Comparison of ENCODE assay signal across 1 cellular context in genomic region chr11:69653406-69653960, GRCh38.
A peak's percentile ranks its signal among the peaks of the same experiment; 100 is the strongest.
TF ChIP-seq lines count a peak whose summit lies in the region.

No MANE protein-coding gene starts in this region.

TF ChIP-seq in HepG2, 621 proteins besides CTCF, POLR2A, EP300 and RAD21:
- TF ChIP-seq POGK (CRISPR knock-in tag; conservative IDR thresholded peaks at IDR 0.05) (no peak), ZNF468 (CRISPR knock-in tag; IDR thresholded peaks at IDR 0.05) (no peak), SNAPC4 (CRISPR knock-in tag; IDR thresholded peaks at IDR 0.05) (no peak), RBFOX2 (IDR thresholded peaks at IDR 0.05; ENCODE audit: low read depth, low read length) (peak; percentile 56; the same call in 1 of the 2 replicates), GABPB1 (CRISPR knock-in tag; IDR thresholded peaks at IDR 0.05) (0 out of 2 replicates have a peak, but pooled peaks have one; percentile 15), SATB2 (CRISPR knock-in tag; IDR thresholded peaks at IDR 0.05) (no peak), ZNF879 (CRISPR knock-in tag; IDR thresholded peaks at IDR 0.05) (no peak), ZFP1 (CRISPR knock-in tag; IDR thresholded peaks at IDR 0.05) (no peak), ZNF746 (CRISPR knock-in tag; IDR thresholded peaks at IDR 0.05) (no peak), ZBTB33 (CRISPR knock-in tag; IDR thresholded peaks at IDR 0.05) (peak; percentile 59; the same call in 1 of the 2 replicates), ZKSCAN8 (CRISPR knock-in tag; IDR thresholded peaks at IDR 0.05; ENCODE audit: borderline replicate concordance) (no peak), NFYB (CRISPR knock-in tag; IDR thresholded peaks at IDR 0.05) (no peak), ARID5B (CRISPR knock-in tag; IDR thresholded peaks at IDR 0.05) (no peak), SKI (IDR thresholded peaks at IDR 0.05; ENCODE audit: partially characterized antibody) (no peak), ZNF362 (CRISPR knock-in tag; IDR thresholded peaks at IDR 0.05; ENCODE audit: borderline replicate concordance) (no peak), RBM22 (optimal IDR thresholded peaks at IDR 0.05; ENCODE audit: low read length) (peak; percentile 7), MYNN (CRISPR knock-in tag; IDR thresholded peaks at IDR 0.05; ENCODE audit: low read depth) (no peak), MTF2 (CRISPR knock-in tag; IDR thresholded peaks at IDR 0.05; ENCODE audit: borderline replicate concordance) (no peak), ZNF543 (CRISPR knock-in tag; IDR thresholded peaks at IDR 0.05) (no peak), ZNF230 (CRISPR knock-in tag; IDR thresholded peaks at IDR 0.05) (no peak), EHMT2 (IDR thresholded peaks at IDR 0.05; ENCODE audit: borderline replicate concordance, low read depth, low read length) (no peak), POGZ (CRISPR knock-in tag; IDR thresholded peaks at IDR 0.05) (no peak), ZBTB1 (CRISPR knock-in tag; IDR thresholded peaks at IDR 0.05; ENCODE audit: borderline replicate concordance) (no peak), AGO2 (optimal IDR thresholded peaks at IDR 0.05; ENCODE audit: low read depth, low read length) (peak; percentile 43), TGIF2 (CRISPR knock-in tag; IDR thresholded peaks at IDR 0.05) (no peak), RNF2 (conservative IDR thresholded peaks at IDR 0.05; ENCODE audit: low read depth) (no peak), ZKSCAN1 (IDR thresholded peaks at IDR 0.05; ENCODE audit: low read length) (no peak), ZNF414 (CRISPR knock-in tag; IDR thresholded peaks at IDR 0.05) (no peak), ZNF772 (CRISPR knock-in tag; IDR thresholded peaks at IDR 0.05) (no peak), ZBTB43 (CRISPR knock-in tag; conservative IDR thresholded peaks at IDR 0.05) (no peak), ZNF264 (CRISPR knock-in tag; IDR thresholded peaks at IDR 0.05) (no peak)
TF ChIP-seq in HepG2: peak in this region for 5.
